27 cellular contexts compared by ENCODE assay signal in the genomic region with DNA sequence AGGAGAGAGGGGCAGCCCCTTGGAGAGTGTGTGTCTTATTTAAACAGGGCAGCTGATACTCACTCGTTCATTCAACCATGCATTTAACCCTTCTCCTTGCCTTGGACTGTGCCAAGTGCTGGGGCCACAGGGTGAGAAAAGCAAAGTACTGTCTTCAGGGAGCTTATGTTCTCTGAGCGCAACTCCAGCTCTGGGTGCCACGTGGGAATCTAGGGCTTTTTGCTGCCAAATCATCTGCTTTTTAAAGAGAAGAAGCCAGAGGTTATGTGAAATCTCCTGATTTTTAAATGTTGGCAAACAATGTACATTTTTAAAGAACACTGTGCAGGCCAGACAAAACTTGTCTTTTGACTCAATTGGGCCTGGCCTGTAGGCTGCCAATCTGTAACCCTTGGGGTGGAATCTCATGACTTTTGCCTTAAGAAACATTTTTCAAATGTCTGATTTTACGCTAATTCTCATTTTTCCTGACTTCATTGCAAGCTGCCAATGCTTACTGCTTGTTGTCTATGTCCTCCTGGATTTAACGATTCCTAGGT.
"Had no signal": no experiment of that assay in that cellular context is flagged by ENCODE, and none has a peak within 500 bp of the region (broad histone marks: within the 10 kb centered on the region; RNA-seq: fewer than 3 reads in every experiment).

No MANE protein-coding gene starts in this region.

- H3K9me3 ChIP-seq: neutrophil, ovary, prostate gland, stomach, suprapubic skin, transverse colon had no signal

- H3K4me3 Mint-ChIP-seq: activated CD4-positive, alpha-beta memory T cell treated with anti-CD3 and anti-CD28 coated beads for 36 hours; activated CD4-positive, alpha-beta T cell treated with anti-CD3 and anti-CD28 coated beads, Interleukin-2, amount 10 ng/mL, durations not matched to agents 24 days and 14 days; activated naive CD4-positive, alpha-beta T cell treated with anti-CD3 and anti-CD28 coated beads, Interleukin-2, amount 10 ng/mL, durations not matched to agents 7 days and 5 days; activated naive CD8-positive, alpha-beta T cell treated with anti-CD3 and anti-CD28 coated beads, Interleukin-2, amount 10 ng/mL, durations not matched to agents 7 days and 5 days; activated T-cell treated with anti-CD3 and anti-CD28 coated beads, Interleukin-2, amount 50 U/mL, for 24 hours; central memory CD8-positive, alpha-beta T cell; dendritic cell treated with granulocyte-macrophage colony-stimulating factor and Interleukin-4, amounts not matched to agents 40 ng/mL and 50 ng/mL, for 4 days; endodermal cell; memory B cell; natural killer cell; stimulated activated naive B cell treated with anti-CD40 and anti-IgM and Interleukin-4, amounts not matched to agents 10 μg/mL and 1 μg/mL and 100 μg/mL, for 72 hours had no signal

- H3K27me3 Mint-ChIP-seq: activated naive CD4-positive, alpha-beta T cell treated with anti-CD3 and anti-CD28 coated beads, Interleukin-2, amount 10 ng/mL, durations not matched to agents 7 days and 5 days; dendritic cell treated with granulocyte-macrophage colony-stimulating factor and Interleukin-4, amounts not matched to agents 40 ng/mL and 50 ng/mL, for 4 days had no signal

- H3K27me3 ChIP-seq: neutrophil, ovary, suprapubic skin, transverse colon had no signal

- H3K4me1 Mint-ChIP-seq: activated CD4-positive, alpha-beta T cell treated with anti-CD3 and anti-CD28 coated beads, Interleukin-2, amount 10 ng/mL, durations not matched to agents 24 days and 14 days; activated naive CD4-positive, alpha-beta T cell treated with anti-CD3 and anti-CD28 coated beads, Interleukin-2, amount 10 ng/mL, durations not matched to agents 7 days and 5 days; activated naive CD8-positive, alpha-beta T cell treated with anti-CD3 and anti-CD28 coated beads, Interleukin-2, amount 10 ng/mL, durations not matched to agents 7 days and 5 days; central memory CD8-positive, alpha-beta T cell; memory B cell; natural killer cell had no signal

- H3K4me1 ChIP-seq: foreskin keratinocyte, prostate gland had no signal

- H3K27ac ChIP-seq: foreskin keratinocyte, neutrophil, ovary, prostate gland, stomach, suprapubic skin, transverse colon had no signal

- H3K36me3 Mint-ChIP-seq: activated CD4-positive, alpha-beta memory T cell treated with anti-CD3 and anti-CD28 coated beads for 36 hours; activated naive CD4-positive, alpha-beta T cell treated with anti-CD3 and anti-CD28 coated beads, Interleukin-2, amount 10 ng/mL, durations not matched to agents 7 days and 5 days; activated naive CD8-positive, alpha-beta T cell treated with anti-CD3 and anti-CD28 coated beads, Interleukin-2, amount 10 ng/mL, durations not matched to agents 7 days and 5 days; memory B cell; natural killer cell; stimulated activated naive B cell treated with anti-CD40 and anti-IgM and Interleukin-4, amounts not matched to agents 10 μg/mL and 1 μg/mL and 100 μg/mL, for 72 hours had no signal

- H3K36me3 ChIP-seq: neutrophil, ovary, prostate gland, stomach, suprapubic skin, transverse colon had no signal

- H3K27ac Mint-ChIP-seq: activated CD4-positive, alpha-beta memory T cell treated with anti-CD3 and anti-CD28 coated beads for 36 hours; activated CD4-positive, alpha-beta T cell treated with anti-CD3 and anti-CD28 coated beads, Interleukin-2, amount 10 ng/mL, durations not matched to agents 24 days and 14 days; activated naive CD4-positive, alpha-beta T cell treated with anti-CD3 and anti-CD28 coated beads, Interleukin-2, amount 10 ng/mL, durations not matched to agents 7 days and 5 days; activated naive CD8-positive, alpha-beta T cell treated with anti-CD3 and anti-CD28 coated beads, Interleukin-2, amount 10 ng/mL, durations not matched to agents 7 days and 5 days; activated T-cell treated with anti-CD3 and anti-CD28 coated beads, Interleukin-2, amount 50 U/mL, for 24 hours; dendritic cell treated with granulocyte-macrophage colony-stimulating factor and Interleukin-4, amounts not matched to agents 40 ng/mL and 50 ng/mL, for 4 days; endodermal cell; memory B cell; natural killer cell; stimulated activated naive B cell treated with anti-CD40 and anti-IgM and Interleukin-4, amounts not matched to agents 10 μg/mL and 1 μg/mL and 100 μg/mL, for 72 hours had no signal

- DNase-seq: activated CD4-positive, alpha-beta memory T cell treated with anti-CD3 and anti-CD28 coated beads for 36 hours; activated CD4-positive, alpha-beta T cell treated with anti-CD3 and anti-CD28 coated beads, Interleukin-2, amount 10 ng/mL, durations not matched to agents 24 days and 14 days; activated CD4-positive, CD25-positive, alpha-beta regulatory T cell treated with anti-CD3 and anti-CD28 coated beads, Interleukin-2, amount 50 U/mL, for 72 hours; activated CD8-positive, alpha-beta memory T cell treated with anti-CD3 and anti-CD28 coated beads, Interleukin-2, amount 50 U/mL, for 48 hours; activated gamma-delta T cell; activated naive CD4-positive, alpha-beta T cell treated with anti-CD3 and anti-CD28 coated beads, Interleukin-2, amount 10 ng/mL, durations not matched to agents 7 days and 5 days; activated naive CD8-positive, alpha-beta T cell treated with anti-CD3 and anti-CD28 coated beads, Interleukin-2, amount 10 ng/mL, durations not matched to agents 7 days and 5 days; activated T-cell treated with anti-CD3 and anti-CD28 coated beads, Interleukin-2, amount 50 U/mL, for 24 hours; amniotic stem cell; endodermal cell; foreskin keratinocyte; natural killer cell; ovary; retina; stimulated activated CD4-positive, alpha-beta T cell treated with anti-CD3 and anti-CD28 coated beads, Interleukin-15, amount 100 ng/mL, for 24 hours; stimulated activated CD4-positive, alpha-beta T cell treated with anti-CD3 and anti-CD28 coated beads, Interleukin-2, amount 100 ng/mL, for 24 hours; stimulated activated naive B cell treated with anti-CD40 and anti-IgM and Interleukin-4, amounts not matched to agents 10 μg/mL and 1 μg/mL and 100 μg/mL, for 72 hours; stomach; T-helper 2 cell; transverse colon had no signal

- H3K9me3 Mint-ChIP-seq: activated CD4-positive, alpha-beta memory T cell treated with anti-CD3 and anti-CD28 coated beads for 36 hours; activated CD4-positive, alpha-beta T cell treated with anti-CD3 and anti-CD28 coated beads, Interleukin-2, amount 10 ng/mL, durations not matched to agents 24 days and 14 days; activated naive CD4-positive, alpha-beta T cell treated with anti-CD3 and anti-CD28 coated beads, Interleukin-2, amount 10 ng/mL, durations not matched to agents 7 days and 5 days; activated naive CD8-positive, alpha-beta T cell treated with anti-CD3 and anti-CD28 coated beads, Interleukin-2, amount 10 ng/mL, durations not matched to agents 7 days and 5 days; activated T-cell treated with anti-CD3 and anti-CD28 coated beads, Interleukin-2, amount 50 U/mL, for 24 hours; central memory CD8-positive, alpha-beta T cell; dendritic cell treated with granulocyte-macrophage colony-stimulating factor and Interleukin-4, amounts not matched to agents 40 ng/mL and 50 ng/mL, for 4 days; endodermal cell; memory B cell; natural killer cell; stimulated activated naive B cell treated with anti-CD40 and anti-IgM and Interleukin-4, amounts not matched to agents 10 μg/mL and 1 μg/mL and 100 μg/mL, for 72 hours had no signal

- H3K4me3 ChIP-seq: ovary, prostate gland, stomach, suprapubic skin, transverse colon had no signal

- ATAC-seq: esophagus mucosa, foreskin keratinocyte, natural killer cell had no signal
